1 cellular context compared by ENCODE assay signal in the genomic region with DNA sequence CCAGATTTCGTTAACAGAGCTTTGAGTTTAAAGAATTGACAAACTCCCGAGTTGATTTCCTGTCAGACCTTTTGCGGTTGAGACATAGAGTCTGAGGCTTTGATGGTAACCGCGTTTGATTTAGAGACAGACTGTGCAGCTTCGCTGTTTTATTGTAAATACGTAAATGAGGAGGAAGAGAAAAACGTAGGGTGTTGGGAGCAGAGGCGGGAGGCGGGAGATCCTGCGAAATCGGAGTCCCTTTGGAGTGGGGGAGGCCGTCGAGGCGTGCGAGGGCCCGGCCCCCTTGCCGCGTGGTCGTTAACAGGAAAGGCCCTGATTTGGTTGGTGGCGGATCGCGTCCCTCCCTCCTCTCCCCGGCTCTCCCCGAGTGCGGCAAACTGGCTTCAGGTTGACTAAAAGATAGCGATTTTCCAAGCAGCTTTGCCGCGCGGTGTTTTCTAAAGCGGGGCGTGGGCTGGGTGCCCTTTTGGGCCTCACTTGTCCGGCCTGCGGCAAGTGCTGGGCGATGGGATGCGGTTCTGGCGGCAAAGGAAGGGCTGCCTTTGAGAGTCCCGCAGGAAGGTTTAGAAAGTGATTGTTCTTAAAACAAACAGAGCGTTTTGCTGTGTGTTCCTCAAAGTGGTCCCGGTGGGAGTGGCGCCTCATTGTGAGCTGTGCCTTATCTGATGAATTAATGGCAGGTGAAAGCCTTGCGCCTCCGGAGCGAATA.
TF ChIP-seq lines count a peak whose summit lies in the region.

No MANE protein-coding gene starts in this region.

TF ChIP-seq in HepG2, 621 proteins besides CTCF, POLR2A, EP300 and RAD21 (continued from another document and continues in another):
- peak; percentile 46; the same call in 1 of the 2 replicates for TF ChIP-seq ARID4A (CRISPR knock-in tag; IDR thresholded peaks at IDR 0.05; ENCODE audit: borderline replicate concordance)
- no peak for TF ChIP-seq MATR3 (CRISPR knock-in tag; IDR thresholded peaks at IDR 0.05)
- TF ChIP-seq STAT6 (CRISPR knock-in tag; IDR thresholded peaks at IDR 0.05; ENCODE audit: borderline replicate concordance): no peak
- TF ChIP-seq KDM4B (CRISPR knock-in tag; IDR thresholded peaks at IDR 0.05): no peak
- no peak for TF ChIP-seq ARID2 (CRISPR knock-in tag; IDR thresholded peaks at IDR 0.05; ENCODE audit: borderline replicate concordance)
- no peak for TF ChIP-seq USF2 (IDR thresholded peaks at IDR 0.05; ENCODE audit: low read depth, low read length)
- no peak for TF ChIP-seq USF2 (CRISPR knock-in tag; IDR thresholded peaks at IDR 0.05; ENCODE audit: borderline replicate concordance)
- no peak for TF ChIP-seq ZSCAN5A (CRISPR knock-in tag; IDR thresholded peaks at IDR 0.05; ENCODE audit: borderline replicate concordance)
- TF ChIP-seq, protein P1, sequence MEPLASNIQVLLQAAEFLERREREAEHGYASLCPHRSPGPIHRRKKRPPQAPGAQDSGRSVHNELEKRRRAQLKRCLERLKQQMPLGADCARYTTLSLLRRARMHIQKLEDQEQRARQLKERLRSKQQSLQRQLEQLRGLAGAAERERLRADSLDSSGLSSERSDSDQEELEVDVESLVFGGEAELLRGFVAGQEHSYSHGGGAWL (CRISPR knock-in tag; IDR thresholded peaks at IDR 0.05): 0 out of 2 replicates have a peak, but pooled peaks have one; percentile 40
- no peak for TF ChIP-seq ZNF747 (CRISPR knock-in tag; IDR thresholded peaks at IDR 0.05; ENCODE audit: borderline replicate concordance)
- TF ChIP-seq ADNP (CRISPR knock-in tag; IDR thresholded peaks at IDR 0.05): no peak
- TF ChIP-seq, protein P2, sequence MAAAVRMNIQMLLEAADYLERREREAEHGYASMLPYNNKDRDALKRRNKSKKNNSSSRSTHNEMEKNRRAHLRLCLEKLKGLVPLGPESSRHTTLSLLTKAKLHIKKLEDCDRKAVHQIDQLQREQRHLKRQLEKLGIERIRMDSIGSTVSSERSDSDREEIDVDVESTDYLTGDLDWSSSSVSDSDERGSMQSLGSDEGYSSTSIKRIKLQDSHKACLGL (CRISPR knock-in tag; IDR thresholded peaks at IDR 0.05): no peak
- no peak for TF ChIP-seq NCOA5 (CRISPR knock-in tag; IDR thresholded peaks at IDR 0.05)
- TF ChIP-seq NFKB2 (CRISPR knock-in tag; IDR thresholded peaks at IDR 0.05; ENCODE audit: borderline replicate concordance): no peak
- no peak for TF ChIP-seq SNAI1 (CRISPR knock-in tag; IDR thresholded peaks at IDR 0.05; ENCODE audit: borderline replicate concordance)
- no peak for TF ChIP-seq SNRNP70 (IDR thresholded peaks at IDR 0.05; ENCODE audit: low read depth, low read length)
- TF ChIP-seq ZNF552 (CRISPR knock-in tag; IDR thresholded peaks at IDR 0.05; ENCODE audit: borderline replicate concordance): no peak
- TF ChIP-seq ZSCAN20 (CRISPR knock-in tag; IDR thresholded peaks at IDR 0.05; ENCODE audit: borderline replicate concordance): no peak
- TF ChIP-seq, protein P3, sequence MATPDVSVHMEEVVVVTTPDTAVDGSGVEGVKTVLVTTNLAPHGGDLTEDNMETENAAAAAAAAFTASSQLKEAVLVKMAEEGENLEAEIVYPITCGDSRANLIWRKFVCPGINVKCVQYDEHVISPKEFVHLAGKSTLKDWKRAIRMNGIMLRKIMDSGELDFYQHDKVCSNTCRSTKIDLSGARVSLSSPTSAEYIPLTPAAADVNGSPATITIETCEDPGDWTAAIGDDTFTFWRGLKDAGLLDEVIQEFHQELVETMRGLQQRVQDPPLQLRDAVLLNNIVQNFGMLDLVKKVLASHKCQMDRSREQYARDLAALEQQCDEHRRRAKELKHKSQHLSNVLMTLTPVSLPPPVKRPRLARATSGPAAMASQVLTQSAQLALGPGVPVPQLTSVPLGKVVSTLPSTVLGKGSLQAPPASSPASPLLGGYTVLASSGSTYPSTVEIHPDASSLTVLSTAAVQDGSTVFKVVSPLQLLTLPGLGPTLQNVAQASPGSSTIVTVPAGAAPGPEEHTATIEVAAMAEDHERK (CRISPR knock-in tag; IDR thresholded peaks at IDR 0.05; ENCODE audit: low read depth): no peak
- TF ChIP-seq ASH2L (IDR thresholded peaks at IDR 0.05; ENCODE audit: insufficient read length, low read depth, low read length): peak; percentile 45
- no peak for TF ChIP-seq ZNF513 (CRISPR knock-in tag; conservative IDR thresholded peaks at IDR 0.05)
- no peak for TF ChIP-seq ZNF749 (CRISPR knock-in tag; IDR thresholded peaks at IDR 0.05; ENCODE audit: borderline replicate concordance)
- no peak for TF ChIP-seq BRD4 (CRISPR knock-in tag; IDR thresholded peaks at IDR 0.05)
- TF ChIP-seq, protein P4, sequence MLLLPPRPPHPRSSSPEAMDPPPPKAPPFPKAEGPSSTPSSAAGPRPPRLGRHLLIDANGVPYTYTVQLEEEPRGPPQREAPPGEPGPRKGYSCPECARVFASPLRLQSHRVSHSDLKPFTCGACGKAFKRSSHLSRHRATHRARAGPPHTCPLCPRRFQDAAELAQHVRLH (CRISPR knock-in tag; IDR thresholded peaks at IDR 0.05; ENCODE audit: borderline replicate concordance, low read depth): no peak
- 0 out of 2 replicates have a peak, but pooled peaks have one; percentile 43 for TF ChIP-seq ZSCAN21 (CRISPR knock-in tag; IDR thresholded peaks at IDR 0.05; ENCODE audit: borderline replicate concordance)
- peak; percentile 37; the same call in 1 of the 2 replicates for TF ChIP-seq POLR2G (IDR thresholded peaks at IDR 0.05; ENCODE audit: low read depth, low read length)
- TF ChIP-seq ZNF562 (CRISPR knock-in tag; IDR thresholded peaks at IDR 0.05; ENCODE audit: borderline replicate concordance): no peak
- TF ChIP-seq SMARCE1 (IDR thresholded peaks at IDR 0.05; ENCODE audit: borderline replicate concordance): no peak
- TF ChIP-seq ZNF263 (CRISPR knock-in tag; IDR thresholded peaks at IDR 0.05): no peak
- TF ChIP-seq ZNF550 (CRISPR knock-in tag; IDR thresholded peaks at IDR 0.05; ENCODE audit: borderline replicate concordance): no peak
- TF ChIP-seq, protein P5, sequence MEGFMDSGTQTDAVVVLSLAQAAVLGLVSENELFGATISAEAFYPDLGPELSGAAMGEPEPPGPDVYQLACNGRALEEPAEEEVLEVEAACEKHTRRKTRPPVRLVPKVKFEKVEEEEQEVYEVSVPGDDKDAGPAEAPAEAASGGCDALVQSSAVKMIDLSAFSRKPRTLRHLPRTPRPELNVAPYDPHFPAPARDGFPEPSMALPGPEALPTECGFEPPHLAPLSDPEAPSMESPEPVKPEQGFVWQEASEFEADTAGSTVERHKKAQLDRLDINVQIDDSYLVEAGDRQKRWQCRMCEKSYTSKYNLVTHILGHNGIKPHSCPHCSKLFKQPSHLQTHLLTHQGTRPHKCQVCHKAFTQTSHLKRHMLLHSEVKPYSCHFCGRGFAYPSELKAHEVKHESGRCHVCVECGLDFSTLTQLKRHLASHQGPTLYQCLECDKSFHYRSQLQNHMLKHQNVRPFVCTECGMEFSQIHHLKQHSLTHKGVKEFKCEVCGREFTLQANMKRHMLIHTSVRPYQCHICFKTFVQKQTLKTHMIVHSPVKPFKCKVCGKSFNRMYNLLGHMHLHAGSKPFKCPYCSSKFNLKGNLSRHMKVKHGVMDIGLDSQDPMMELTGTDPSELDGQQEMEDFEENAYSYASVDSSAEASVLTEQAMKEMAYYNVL (CRISPR knock-in tag; IDR thresholded peaks at IDR 0.05; ENCODE audit: borderline replicate concordance): no peak
- no peak for TF ChIP-seq ZNF619 (CRISPR knock-in tag; IDR thresholded peaks at IDR 0.05)
- TF ChIP-seq ELF1 (CRISPR knock-in tag; IDR thresholded peaks at IDR 0.05): no peak
- no peak for TF ChIP-seq ZNF780A (CRISPR knock-in tag; IDR thresholded peaks at IDR 0.05)
- no peak for TF ChIP-seq ZNF343 (CRISPR knock-in tag; IDR thresholded peaks at IDR 0.05)
- no peak for TF ChIP-seq ZSCAN12 (CRISPR knock-in tag; IDR thresholded peaks at IDR 0.05)
- no peak for TF ChIP-seq KLF15 (CRISPR knock-in tag; IDR thresholded peaks at IDR 0.05; ENCODE audit: borderline replicate concordance)
- no peak for TF ChIP-seq MZF1 (CRISPR knock-in tag; IDR thresholded peaks at IDR 0.05; ENCODE audit: borderline replicate concordance)
- no peak for TF ChIP-seq NBN (conservative IDR thresholded peaks at IDR 0.05)
- TF ChIP-seq RBM22 (optimal IDR thresholded peaks at IDR 0.05; ENCODE audit: low read length): no peak
- TF ChIP-seq, protein P6, sequence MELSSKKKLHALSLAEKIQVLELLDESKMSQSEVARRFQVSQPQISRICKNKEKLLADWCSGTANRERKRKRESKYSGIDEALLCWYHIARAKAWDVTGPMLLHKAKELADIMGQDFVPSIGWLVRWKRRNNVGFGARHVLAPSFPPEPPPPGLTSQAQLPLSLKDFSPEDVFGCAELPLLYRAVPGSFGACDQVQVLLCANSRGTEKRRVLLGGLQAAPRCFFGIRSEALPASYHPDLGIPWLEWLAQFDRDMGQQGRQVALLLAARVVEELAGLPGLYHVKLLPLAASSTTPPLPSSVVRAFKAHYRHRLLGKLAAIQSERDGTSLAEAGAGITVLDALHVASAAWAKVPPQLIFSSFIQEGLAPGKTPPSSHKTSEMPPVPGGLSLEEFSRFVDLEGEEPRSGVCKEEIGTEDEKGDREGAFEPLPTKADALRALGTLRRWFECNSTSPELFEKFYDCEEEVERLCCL (CRISPR knock-in tag; IDR thresholded peaks at IDR 0.05; ENCODE audit: borderline replicate concordance): no peak
